8 cellular contexts compared by ENCODE assay signal in genomic region chr6:27867941-27868705, GRCh38. TPM values are rescaled to one million over a fixed set of nuclear protein-coding genes. Genes with fewer than 3 reads are reported as not detected.
DNase-seq lines count a peak whose midpoint lies in the region; ATAC-seq, FAIRE-seq and TF ChIP-seq lines count a peak whose summit lies in the region.

No MANE protein-coding gene starts in this region.

- FAIRE-seq in RCC 7860 (lab: Jason Lieb, UNC), result no peak

- H3K9me3 ChIP-seq in cardiac muscle cell (ENCODE audit: low read depth) (no peaks in the 10 kb centered on the region), tibial artery (no peaks in the 10 kb centered on the region)

- H3K4me3 ChIP-seq in cardiac muscle cell (peak overlapping the region; percentile 41), tibial artery (peak overlapping the region; percentile 56 to 67)

- no peak for TF ChIP-seq CTCF in cardiac muscle cell (IDR thresholded peaks at IDR 0.05; ENCODE audit: low read depth, low read length)
- no peak for TF ChIP-seq CTCF in tibial artery (IDR thresholded peaks at IDR 0.05)

- H3K36me3 ChIP-seq in cardiac muscle cell (no peaks in the 10 kb centered on the region), tibial artery (no peaks in the 10 kb centered on the region)

- ATAC-seq in Right ventricle myocardium superior (ENCODE audit: poor library complexity) (no peak), HG03045 (IDR thresholded peaks at IDR 0.05; ENCODE audit: unreplicated experiment) (no peak)

- peaks cover 7% of the 10 kb centered on the region for H3K4me1 ChIP-seq in cardiac muscle cell (ENCODE audit: low read depth)
- H3K4me1 ChIP-seq in tibial artery, result peaks cover 0 to 43% (median 31%) of the 10 kb centered on the region in 4 donors

- H3K27ac ChIP-seq in cardiac muscle cell, result no peak overlapping the region
- peak overlapping the region in 1 of 2 donors; percentile 43 for H3K27ac ChIP-seq in tibial artery

- no peaks in the 10 kb centered on the region for H3K27me3 ChIP-seq in cardiac muscle cell
- peaks cover 0 to 13% of the 10 kb centered on the region in 2 donors for H3K27me3 ChIP-seq in tibial artery

- TF ChIP-seq POLR2A in erythroblast (IDR thresholded peaks at IDR 0.05; ENCODE audit: low read length), result no peak

- intact Hi-C loops in Right ventricle myocardium superior (cut with DNase I) (no loop called here), tibial artery (cut with DNase I; ENCODE audit: low total_unique reads) (no loop called here)

- DNase-seq in cardiac muscle cell (ENCODE audit: low read depth in 1 of 2, low spot score in 1 of 2), result peak in 1 of 2 donors; percentile 19
- no peak for DNase-seq in Right ventricle myocardium superior
- DNase-seq in RCC 7860 (ENCODE audit: low spot score), result peak; percentile 4
- peak; percentile 69 to 81 for DNase-seq in erythroblast (lab: John Stamatoyannopoulos, UW)
- no peak for DNase-seq in tibial artery
- DNase-seq in NCI-H2081 treated with DMSO at 0.1 percent for 48 hours (lab: John Stamatoyannopoulos, UW), result no peak
- no peak for DNase-seq in mucosa of gallbladder (ENCODE audit: low spot score)

RNA-seq across cellular contexts. Expression of gene OR2B2, which starts 44.1 kb away (rescaled TPM):
- total RNA-seq in cardiac muscle cell (not detected in 2 replicates), Right ventricle myocardium superior (not detected), mucosa of gallbladder (not detected)
- polyA plus RNA-seq in cardiac muscle cell, result not detected in 2 replicates

Comparison
In these comparisons a context has a peak if more than half of its experiments do, and no peak if none do; other contexts are left out.
1. DNase-seq: peak in RCC 7860 (single experiment) and erythroblast (2 of 2); none in Right ventricle myocardium superior (single experiment), tibial artery (0 of 2), NCI-H2081 treated with DMSO at 0.1 percent for 48 hours (single experiment) and mucosa of gallbladder (single experiment).